In the genomic region with DNA sequence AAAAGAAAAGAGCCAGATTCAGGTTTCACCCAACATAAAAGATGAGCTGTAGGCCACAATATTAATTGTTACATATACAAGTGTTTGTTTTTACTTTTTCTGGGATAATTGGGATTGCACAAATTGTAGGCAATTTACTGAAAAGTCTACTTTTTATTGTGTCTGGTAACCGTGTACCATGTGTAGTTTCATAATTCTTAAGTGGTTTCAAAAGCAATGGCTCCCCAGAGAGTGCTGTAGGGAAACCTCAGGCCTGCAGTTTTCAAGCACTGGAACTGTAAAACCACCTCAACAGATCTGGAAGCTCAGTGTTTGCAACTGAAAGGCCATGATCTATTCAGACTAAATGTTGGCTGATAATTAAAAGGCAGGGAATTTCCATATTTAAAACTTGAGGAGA, we compare ENCODE assay signal across 21 cellular contexts. TPM values are rescaled to one million over a fixed set of nuclear protein-coding genes. Genes with fewer than 3 reads are reported as not detected.
DNase-seq lines count a peak whose midpoint lies in the region; ATAC-seq and TF ChIP-seq lines count a peak whose summit lies in the region.
"Had no signal": no experiment of that assay in that cellular context is flagged by ENCODE, and none has a peak within 500 bp of the region (broad histone marks: within the 10 kb centered on the region; RNA-seq: fewer than 3 reads in every experiment).

No MANE protein-coding gene starts in this region.

- H3K27ac ChIP-seq in KMS-11 = peak overlapping the region; percentile 48
- H3K27ac ChIP-seq: left ventricle myocardium inferior, ovary, sigmoid colon, testis had no signal

- no peaks in the 10 kb centered on the region for H3K79me2 ChIP-seq in KMS-11 (ENCODE audit: insufficient read depth, low read depth)

- no peak overlapping the region for H3K4me3 Mint-ChIP-seq in CD14-positive monocyte
- H3K4me3 Mint-ChIP-seq: B cell, endodermal cell had no signal

- H3K4me3 ChIP-seq in KMS-11 (IDR thresholded peaks at IDR 0.05; ENCODE audit: insufficient read depth, low read depth, low read length) (no peak overlapping the region), fibroblast of villous mesenchyme (ENCODE audit: low read depth, low read length) (no peak overlapping the region)
- H3K4me3 ChIP-seq: left ventricle myocardium inferior, ovary, sigmoid colon, testis had no signal

- no peaks in the 10 kb centered on the region for H3K36me3 ChIP-seq in KMS-11 (ENCODE audit: insufficient read depth)
- H3K36me3 ChIP-seq: left ventricle myocardium inferior, ovary, sigmoid colon had no signal

- 0 out of 2 replicates have a peak overlapping the region, but pooled peaks have one; percentile 1 for H2AFZ ChIP-seq in KMS-11 (ENCODE audit: low read depth)

- H3K27ac Mint-ChIP-seq in CD14-positive monocyte = no peak overlapping the region
- H3K27ac Mint-ChIP-seq: B cell, endodermal cell had no signal

- H3K4me2 ChIP-seq in KMS-11 = peak overlapping the region; percentile 31; the same call in 1 of the 2 replicates
- H3K4me2 ChIP-seq: SK-N-SH had no signal

- H4K20me1 ChIP-seq in KMS-11 (ENCODE audit: insufficient read depth) = no peaks in the 10 kb centered on the region

- no peak overlapping the region for H3K9ac ChIP-seq in KMS-11
- H3K9ac ChIP-seq: SK-N-SH had no signal

- intact Hi-C loops in CD14-positive monocyte (cut with micrococcal nuclease) = no loop called here

- no peaks in the 10 kb centered on the region for H3K36me3 Mint-ChIP-seq in CD14-positive monocyte

- peaks cover 1 to 11% (median 3%) of the 10 kb centered on the region in 7 donors for H3K9me3 Mint-ChIP-seq in CD14-positive monocyte

- H3K27me3 ChIP-seq in KMS-11 (ENCODE audit: insufficient read depth, low read depth) = no peaks in the 10 kb centered on the region
- H3K27me3 ChIP-seq: ovary, sigmoid colon, testis had no signal

- peak; percentile 41 for DNase-seq in fibroblast of villous mesenchyme (ENCODE audit: low read depth)
- no peak for DNase-seq in T-helper 9 cell
- DNase-seq in DMS 273 treated with DMSO at 0.1 percent for 48 hours (lab: John Stamatoyannopoulos, UW) = no peak
- DNase-seq in CD14-positive monocyte (ENCODE audit: low spot score) = no peak
- no peak for DNase-seq in hypothalamus (lab: John Stamatoyannopoulos, UW)
- DNase-seq: activated effector memory CD4-positive, alpha-beta T cell treated with anti-CD3 and anti-CD28 coated beads, Interleukin-2, amount 50 U/mL, for 16 hours; aorta; endodermal cell; left ventricle myocardium inferior; NCI-H2081; NCI-H748 treated with DMSO at 0.1 percent for 48 hours; ovary; sigmoid colon; SK-N-SH; stimulated activated CD4-positive, alpha-beta T cell treated with anti-CD3 and anti-CD28 coated beads, Interleukin-4, amount 100 ng/mL, for 4 hours; testis had no signal

- ATAC-seq in GM18502 (IDR thresholded peaks at IDR 0.05; ENCODE audit: poor library complexity, unreplicated experiment) (peak; percentile 76), GM21619 (IDR thresholded peaks at IDR 0.05; ENCODE audit: unreplicated experiment) (peak; percentile 68)
- ATAC-seq: Panc1 had no signal

- TF ChIP-seq CTCF in KMS-11 (conservative IDR thresholded peaks at IDR 0.05; ENCODE audit: low read depth, low read length) (no peak), fibroblast of villous mesenchyme (IDR thresholded peaks at IDR 0.05; ENCODE audit: insufficient read depth, low read depth, low read length) (no peak), CD14-positive monocyte (IDR thresholded peaks at IDR 0.05) (no peak)

- no peaks in the 10 kb centered on the region for H3K4me1 Mint-ChIP-seq in CD14-positive monocyte
- H3K4me1 Mint-ChIP-seq: B cell had no signal

- H3K27me3 Mint-ChIP-seq in CD14-positive monocyte (ENCODE audit: low read depth in 3 of 3) = peaks cover 1 to 3% (median 2%) of the 10 kb centered on the region in 3 donors

- peaks cover 24% of the 10 kb centered on the region for H3K4me1 ChIP-seq in KMS-11 (ENCODE audit: low read depth, poor library complexity, severe bottlenecking)
- H3K4me1 ChIP-seq: left ventricle myocardium inferior, sigmoid colon, testis had no signal

RNA-seq across cellular contexts. Expression of a gene that starts 53.9 kb away (rescaled TPM):
- total RNA-seq in fibroblast of villous mesenchyme = 2.6 and 4.3 TPM in 2 replicates
- polyA plus RNA-seq in CD14-positive monocyte = 1 to 10 TPM; 2.5 to 4.0 TPM
